In the genomic region with DNA sequence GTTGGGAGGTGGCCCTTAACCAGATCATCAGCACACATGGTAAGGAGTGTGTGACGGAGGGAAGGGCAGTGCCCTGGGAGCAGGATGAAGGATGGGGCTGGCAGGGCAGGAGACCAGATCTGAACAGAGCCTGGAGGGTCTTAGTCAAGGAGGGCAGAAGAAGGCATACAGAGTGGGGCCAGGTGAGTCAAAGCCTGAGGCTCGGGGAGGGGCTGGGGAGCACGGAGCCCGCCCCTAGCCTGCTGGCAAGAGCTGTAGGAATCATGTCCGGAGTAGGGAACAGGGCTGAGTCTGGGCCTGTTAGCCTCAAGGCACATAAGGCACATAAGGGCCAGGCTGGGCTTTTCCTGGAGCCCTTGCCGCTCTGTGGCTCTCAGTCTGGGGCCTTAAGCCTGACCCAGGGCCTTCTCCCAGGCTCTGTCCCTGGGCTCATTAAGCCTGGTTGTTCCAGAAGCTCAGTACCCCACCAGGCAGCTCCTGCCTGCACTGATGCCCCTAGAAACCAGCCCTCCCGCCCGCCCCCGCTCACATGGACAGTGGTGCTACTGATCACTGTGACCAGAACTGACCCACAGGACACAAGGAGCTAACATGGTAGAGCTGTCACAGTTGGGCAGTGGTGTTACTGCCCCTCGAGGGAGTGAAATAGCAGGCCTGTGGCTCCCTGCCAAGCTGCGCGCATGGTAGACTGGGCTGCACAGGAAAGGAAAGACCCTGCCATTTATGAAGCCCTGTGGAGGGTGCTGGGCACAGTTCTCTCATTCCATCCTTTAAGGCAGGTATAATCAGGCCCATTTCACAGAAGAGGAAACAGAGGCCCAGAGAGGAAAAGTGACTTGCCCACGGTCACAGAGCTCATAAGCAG, we compare ENCODE assay signal across 15 cellular contexts. TPM values are rescaled to one million over a fixed set of nuclear protein-coding genes. Genes with fewer than 3 reads are reported as not detected.
DNase-seq lines count a peak whose midpoint lies in the region; ATAC-seq lines count a peak whose summit lies in the region.
"Had no signal": no experiment of that assay in that cellular context is flagged by ENCODE, and none has a peak within 500 bp of the region (broad histone marks: within the 10 kb centered on the region; RNA-seq: fewer than 3 reads in every experiment).

No MANE protein-coding gene starts in this region.

- no peak for ATAC-seq in activated CD8-positive, alpha-beta T cell treated with anti-CD3 and anti-CD28 coated beads, Interleukin-2, amount 10 ng/mL, durations not matched to agents 7 days and 5 days
- ATAC-seq in esophagus mucosa (peak; percentile 19), HG02938 (IDR thresholded peaks at IDR 0.05; ENCODE audit: unreplicated experiment) (no peak)
- no peak for ATAC-seq in stimulated activated naive CD8-positive, alpha-beta T cell treated with anti-CD3 and anti-CD28 coated beads, Interleukin-15, amount 100 ng/mL, for 72 hours

- no peaks in the 10 kb centered on the region for H3K9me3 Mint-ChIP-seq in activated naive CD4-positive, alpha-beta T cell treated with anti-CD3 and anti-CD28 coated beads, Interleukin-2, amount 10 ng/mL, durations not matched to agents 7 days and 5 days
- no peaks in the 10 kb centered on the region for H3K9me3 Mint-ChIP-seq in activated CD8-positive, alpha-beta T cell treated with anti-CD3 and anti-CD28 coated beads, Interleukin-2, amount 10 ng/mL, durations not matched to agents 7 days and 5 days (ENCODE audit: insufficient read depth)
- no peaks in the 10 kb centered on the region for H3K9me3 Mint-ChIP-seq in stimulated activated naive CD8-positive, alpha-beta T cell treated with anti-CD3 and anti-CD28 coated beads, Interleukin-15, amount 100 ng/mL, for 72 hours
- H3K9me3 Mint-ChIP-seq: HFFc6, mesothelial cell of epicardium had no signal

- peaks cover 38% of the 10 kb centered on the region for H3K36me3 Mint-ChIP-seq in activated naive CD4-positive, alpha-beta T cell treated with anti-CD3 and anti-CD28 coated beads, Interleukin-2, amount 10 ng/mL, durations not matched to agents 7 days and 5 days
- peaks cover 44% of the 10 kb centered on the region for H3K36me3 Mint-ChIP-seq in activated CD8-positive, alpha-beta T cell treated with anti-CD3 and anti-CD28 coated beads, Interleukin-2, amount 10 ng/mL, durations not matched to agents 7 days and 5 days (ENCODE audit: low read depth)
- H3K36me3 Mint-ChIP-seq: mesothelial cell of epicardium had no signal

- CTCF ChIA-PET in activated naive CD4-positive, alpha-beta T cell treated with anti-CD3 and anti-CD28 coated beads, Interleukin-2, amount 10 ng/mL, durations not matched to agents 7 days and 5 days (lab: Charles Lee) = interaction anchor here (1.2 to 2.3 kb wide), 2 partner anchors 15 to 29 kb away, joined by 4 to 10 read pairs; a partner anchor contains a TSS
- CTCF ChIA-PET in activated CD8-positive, alpha-beta T cell treated with anti-CD3 and anti-CD28 coated beads, Interleukin-2, amount 10 ng/mL, durations not matched to agents 7 days and 5 days (lab: Charles Lee) = interaction anchor here (1.0 kb wide), 1 partner anchor 11 kb away, joined by 5 read pairs; no protein-coding TSS in a partner anchor

- no peak for DNase-seq in activated naive CD4-positive, alpha-beta T cell treated with anti-CD3 and anti-CD28 coated beads, Interleukin-2, amount 10 ng/mL, durations not matched to agents 7 days and 5 days
- no peak for DNase-seq in activated naive CD4-positive, alpha-beta T cell treated with anti-CD3 and anti-CD28 coated beads, Interleukin-2, amount 50 U/mL, for 16 hours
- DNase-seq in activated CD8-positive, alpha-beta T cell treated with anti-CD3 and anti-CD28 coated beads, Interleukin-2, amount 10 ng/mL, durations not matched to agents 7 days and 5 days = no peak
- peak in 1 of 2 donors; percentile 5 for DNase-seq in stimulated activated naive CD8-positive, alpha-beta T cell treated with anti-CD3 and anti-CD28 coated beads, Interleukin-15, amount 100 ng/mL, for 72 hours
- no peak for DNase-seq in cerebellar cortex (ENCODE audit: low spot score)
- no peak for DNase-seq in NCI-H446 (lab: John Stamatoyannopoulos, UW)
- DNase-seq: amygdala, HFFc6, NCI-H187, NCI-H526, posterior cingulate gyrus, transverse colon had no signal

- H3K27ac Mint-ChIP-seq in activated naive CD4-positive, alpha-beta T cell treated with anti-CD3 and anti-CD28 coated beads, Interleukin-2, amount 10 ng/mL, durations not matched to agents 7 days and 5 days = peak overlapping the region; percentile 78
- H3K27ac Mint-ChIP-seq in activated CD8-positive, alpha-beta T cell treated with anti-CD3 and anti-CD28 coated beads, Interleukin-2, amount 10 ng/mL, durations not matched to agents 7 days and 5 days = peak overlapping the region; percentile 68
- peak overlapping the region; percentile 13 to 81 for H3K27ac Mint-ChIP-seq in stimulated activated naive CD8-positive, alpha-beta T cell treated with anti-CD3 and anti-CD28 coated beads, Interleukin-15, amount 100 ng/mL, for 72 hours
- H3K27ac Mint-ChIP-seq: HFFc6, mesothelial cell of epicardium had no signal

- POLR2A ChIA-PET in activated CD8-positive, alpha-beta T cell treated with anti-CD3 and anti-CD28 coated beads, Interleukin-2, amount 10 ng/mL, durations not matched to agents 7 days and 5 days (lab: Charles Lee) = no interaction called here

- H3K4me1 Mint-ChIP-seq in activated naive CD4-positive, alpha-beta T cell treated with anti-CD3 and anti-CD28 coated beads, Interleukin-2, amount 10 ng/mL, durations not matched to agents 7 days and 5 days = peaks cover 65% of the 10 kb centered on the region
- peaks cover 57% of the 10 kb centered on the region for H3K4me1 Mint-ChIP-seq in activated CD8-positive, alpha-beta T cell treated with anti-CD3 and anti-CD28 coated beads, Interleukin-2, amount 10 ng/mL, durations not matched to agents 7 days and 5 days (ENCODE audit: low read depth)
- H3K4me1 Mint-ChIP-seq in stimulated activated naive CD8-positive, alpha-beta T cell treated with anti-CD3 and anti-CD28 coated beads, Interleukin-15, amount 100 ng/mL, for 72 hours = peaks cover 91% of the 10 kb centered on the region

- no peak overlapping the region for H3K4me3 Mint-ChIP-seq in activated naive CD4-positive, alpha-beta T cell treated with anti-CD3 and anti-CD28 coated beads, Interleukin-2, amount 10 ng/mL, durations not matched to agents 7 days and 5 days
- no peak overlapping the region for H3K4me3 Mint-ChIP-seq in activated CD8-positive, alpha-beta T cell treated with anti-CD3 and anti-CD28 coated beads, Interleukin-2, amount 10 ng/mL, durations not matched to agents 7 days and 5 days
- no peak overlapping the region for H3K4me3 Mint-ChIP-seq in stimulated activated naive CD8-positive, alpha-beta T cell treated with anti-CD3 and anti-CD28 coated beads, Interleukin-15, amount 100 ng/mL, for 72 hours
- H3K4me3 Mint-ChIP-seq: HFFc6, mesothelial cell of epicardium had no signal

- no peaks in the 10 kb centered on the region for H3K27me3 Mint-ChIP-seq in activated naive CD4-positive, alpha-beta T cell treated with anti-CD3 and anti-CD28 coated beads, Interleukin-2, amount 10 ng/mL, durations not matched to agents 7 days and 5 days
- no peaks in the 10 kb centered on the region for H3K27me3 Mint-ChIP-seq in activated CD8-positive, alpha-beta T cell treated with anti-CD3 and anti-CD28 coated beads, Interleukin-2, amount 10 ng/mL, durations not matched to agents 7 days and 5 days (ENCODE audit: low read depth)
- no peaks in the 10 kb centered on the region for H3K27me3 Mint-ChIP-seq in stimulated activated naive CD8-positive, alpha-beta T cell treated with anti-CD3 and anti-CD28 coated beads, Interleukin-15, amount 100 ng/mL, for 72 hours

RNA-seq across cellular contexts. Expression of a gene that starts 14.6 kb away (rescaled TPM):
- total RNA-seq in activated CD8-positive, alpha-beta T cell treated with anti-CD3 and anti-CD28 coated beads, Interleukin-2, amount 10 ng/mL, durations not matched to agents 7 days and 5 days = 100 to 1,000 TPM; 141 to 151 TPM
- total RNA-seq in esophagus mucosa = 14.1 TPM

RNA-seq across cellular contexts. Expression of a gene that starts 32.3 kb away (rescaled TPM):
- total RNA-seq in activated CD8-positive, alpha-beta T cell treated with anti-CD3 and anti-CD28 coated beads, Interleukin-2, amount 10 ng/mL, durations not matched to agents 7 days and 5 days = 10 to 100 TPM; 52.6 to 53.2 TPM
- 15.8 TPM for total RNA-seq in esophagus mucosa
